In genomic region chr1:47406966-47407365, GRCh38 we compare ENCODE assay signal across 21 cellular contexts. TPM values are rescaled to one million over a fixed set of nuclear protein-coding genes. Genes with fewer than 3 reads are reported as not detected.
"Had no signal": no experiment of that assay in that cellular context is flagged by ENCODE, and none has a peak within 500 bp of the region (broad histone marks: within the 10 kb centered on the region; RNA-seq: fewer than 3 reads in every experiment).

No MANE protein-coding gene starts in this region.

- H3K27ac ChIP-seq: RWPE1 had no signal

- H3K36me3 ChIP-seq: MG63 had no signal

- H3K9me3 ChIP-seq: MG63 had no signal

- H3K27me3 ChIP-seq: MG63 had no signal

- ATAC-seq: Panc1, PC-3, SK-N-SH treated with all-trans-retinoic acid at 6 μM for 48 hours had no signal

- H3K4me3 ChIP-seq: MG63 had no signal

- DNase-seq: KBM-7; NCI-H1092 treated with DMSO at 0.1 percent for 48 hours; NCI-H1436; NCI-H187; NCI-H2029; NCI-H2081 treated with DMSO at 0.1 percent for 48 hours; NCI-H2171; NCI-H446; NCI-H510A; NCI-H524 treated with DMSO at 0.1 percent for 48 hours; NCI-H69; NCI-H774; NK-92 treated with Interleukin-12 subunit alpha and Interleukin-12 subunit beta, amount 100 ng/mL, for 24 hours; PC-3; SHP77 had no signal

RNA-seq across cellular contexts. Expression of gene FOXE3, which starts 9.1 kb away (rescaled TPM):
- total RNA-seq: HT-29, OCI-LY7, PC-3 had no signal
